ENCODE assay signal across 15 cellular contexts in genomic region chr10:48811461-48811860, GRCh38.
"Had no signal": no experiment of that assay in that cellular context is flagged by ENCODE, and none has a peak within 500 bp of the region (broad histone marks: within the 10 kb centered on the region; RNA-seq: fewer than 3 reads in every experiment).

No MANE protein-coding gene starts in this region.

- ATAC-seq: activated T-helper 17 cell treated with anti-CD3 and anti-CD28 coated beads, Interleukin-2, amount 50 U/mL, for 72 hours; esophagus mucosa; left lobe of liver; WTC11 had no signal

- H3K27me3 ChIP-seq: brain microvascular endothelial cell, sigmoid colon had no signal

- DNase-seq: activated CD4-positive, alpha-beta T cell treated with anti-CD3 and anti-CD28 coated beads, Interleukin-2, amount 10 ng/mL, durations not matched to agents 24 days and 14 days; activated CD8-positive, alpha-beta memory T cell treated with anti-CD3 and anti-CD28 coated beads for 24 hours; activated naive CD4-positive, alpha-beta T cell treated with anti-CD3 and anti-CD28 coated beads, Interleukin-2, amount 50 U/mL, for 16 hours; amniotic stem cell; endodermal cell; sigmoid colon; stimulated activated CD4-positive, alpha-beta T cell treated with anti-CD3 and anti-CD28 coated beads, Interleukin-2, amount 100 ng/mL, for 24 hours; stimulated activated naive CD4-positive, alpha-beta T cell treated with Interleukin-2 at 50 U/mL for 16 hours; trophoblast cell had no signal

- H3K4me1 ChIP-seq: sigmoid colon had no signal

- H3K9me3 ChIP-seq: sigmoid colon had no signal

- H3K36me3 Mint-ChIP-seq: WTC11 had no signal

- H3K27ac ChIP-seq: brain microvascular endothelial cell, sigmoid colon had no signal

- H3K9me3 Mint-ChIP-seq: activated CD4-positive, alpha-beta T cell treated with anti-CD3 and anti-CD28 coated beads, Interleukin-2, amount 10 ng/mL, durations not matched to agents 24 days and 14 days; activated T-helper 17 cell treated with anti-CD3 and anti-CD28 coated beads, Interleukin-2, amount 50 U/mL, for 72 hours; endodermal cell; T-helper 1 cell treated with Interleukin-12 subunit alpha and Interleukin-12 subunit beta and Interleukin-4 antibody, amounts not matched to agents 30 μg/mL and 1 μg/mL, for 36 hours had no signal

- H3K27ac Mint-ChIP-seq: activated CD4-positive, alpha-beta T cell treated with anti-CD3 and anti-CD28 coated beads, Interleukin-2, amount 10 ng/mL, durations not matched to agents 24 days and 14 days; activated T-helper 17 cell treated with anti-CD3 and anti-CD28 coated beads, Interleukin-2, amount 50 U/mL, for 72 hours; endodermal cell; T-helper 1 cell treated with Interleukin-12 subunit alpha and Interleukin-12 subunit beta and Interleukin-4 antibody, amounts not matched to agents 30 μg/mL and 1 μg/mL, for 36 hours; WTC11 had no signal

- H3K4me1 Mint-ChIP-seq: activated T-helper 17 cell treated with anti-CD3 and anti-CD28 coated beads, Interleukin-2, amount 50 U/mL, for 72 hours had no signal

- H3K4me3 ChIP-seq: sigmoid colon had no signal

- H3K4me3 Mint-ChIP-seq: activated CD4-positive, alpha-beta T cell treated with anti-CD3 and anti-CD28 coated beads, Interleukin-2, amount 10 ng/mL, durations not matched to agents 24 days and 14 days; activated T-helper 17 cell treated with anti-CD3 and anti-CD28 coated beads, Interleukin-2, amount 50 U/mL, for 72 hours; endodermal cell; T-helper 1 cell treated with Interleukin-12 subunit alpha and Interleukin-12 subunit beta and Interleukin-4 antibody, amounts not matched to agents 30 μg/mL and 1 μg/mL, for 36 hours; WTC11 had no signal

- H3K36me3 ChIP-seq: brain microvascular endothelial cell, sigmoid colon had no signal
